1 cellular context compared by ENCODE assay signal in the genomic region with DNA sequence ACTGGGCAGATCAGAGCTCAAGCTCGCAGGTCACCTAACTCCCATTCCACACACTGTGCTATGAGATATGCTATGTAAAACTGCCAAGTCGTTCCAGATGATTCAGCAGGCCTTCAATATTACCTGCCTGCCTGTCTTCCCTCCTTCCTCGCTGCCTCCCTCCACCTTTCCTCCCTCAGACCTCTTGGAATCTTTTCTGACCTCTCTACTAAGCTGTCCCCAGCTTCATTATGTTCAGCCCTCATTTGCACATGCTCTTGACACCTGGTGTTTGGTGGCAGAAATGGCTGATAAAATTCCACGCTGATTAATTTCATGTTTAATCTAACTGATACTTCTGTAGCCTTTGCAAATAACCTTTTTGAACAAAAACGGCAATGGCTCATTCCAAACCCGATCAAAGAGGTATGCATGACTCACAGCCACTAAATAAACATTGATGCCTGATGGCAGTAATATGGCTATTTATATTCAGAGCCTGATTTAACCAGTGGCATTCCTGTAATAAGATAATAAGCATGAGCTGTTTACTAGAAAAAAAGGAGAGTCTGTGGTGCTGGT.
TF ChIP-seq lines count a peak whose summit lies in the region.

No MANE protein-coding gene starts in this region.

TF ChIP-seq in H1, 55 proteins besides CTCF, POLR2A, EP300 and RAD21:
- TF ChIP-seq RNF2 (IDR thresholded peaks at IDR 0.05; ENCODE audit: borderline replicate concordance, low read depth, low read length, missing control alignments, poor library complexity, severe bottlenecking) (no peak), GTF2F1 (IDR thresholded peaks at IDR 0.05; ENCODE audit: borderline replicate concordance, low read depth, low read length) (no peak), TBP (IDR thresholded peaks at IDR 0.05; ENCODE audit: low read depth, low read length) (no peak), EGR1 (IDR thresholded peaks at IDR 0.05; ENCODE audit: borderline replicate concordance, low read depth, low read length) (no peak), TAF7 (optimal IDR thresholded peaks at IDR 0.05; ENCODE audit: borderline replicate concordance, low read depth, low read length) (no peak), MAFK (IDR thresholded peaks at IDR 0.05; ENCODE audit: low read depth, low read length) (no peak), CREB1 (IDR thresholded peaks at IDR 0.05) (no peak), ASH2L (IDR thresholded peaks at IDR 0.05; ENCODE audit: low read length) (no peak), SP4 (IDR thresholded peaks at IDR 0.05; ENCODE audit: low read length) (no peak), YY1 (IDR thresholded peaks at IDR 0.05; ENCODE audit: low read depth, low read length) (no peak), CEBPB (IDR thresholded peaks at IDR 0.05; ENCODE audit: low read depth, low read length) (no peak), E2F6 (IDR thresholded peaks at IDR 0.05) (no peak), CTBP2 (IDR thresholded peaks at IDR 0.05; ENCODE audit: borderline replicate concordance, insufficient read depth, insufficient read length, low read length) (no peak), SAP30 (IDR thresholded peaks at IDR 0.05; ENCODE audit: insufficient read depth, insufficient replicate concordance, low read length) (no peak), CBX5 (IDR thresholded peaks at IDR 0.05; ENCODE audit: low read depth, low read length) (no peak), SP1 (IDR thresholded peaks at IDR 0.05; ENCODE audit: low read depth, low read length) (no peak), SIX5 (IDR thresholded peaks at IDR 0.05; ENCODE audit: low read depth, low read length) (no peak), SP2 (IDR thresholded peaks at IDR 0.05; ENCODE audit: low read length) (no peak), BRCA1 (IDR thresholded peaks at IDR 0.05; ENCODE audit: low read depth, low read length) (no peak)
